ENCODE assay signal across 15 cellular contexts in the genomic region with DNA sequence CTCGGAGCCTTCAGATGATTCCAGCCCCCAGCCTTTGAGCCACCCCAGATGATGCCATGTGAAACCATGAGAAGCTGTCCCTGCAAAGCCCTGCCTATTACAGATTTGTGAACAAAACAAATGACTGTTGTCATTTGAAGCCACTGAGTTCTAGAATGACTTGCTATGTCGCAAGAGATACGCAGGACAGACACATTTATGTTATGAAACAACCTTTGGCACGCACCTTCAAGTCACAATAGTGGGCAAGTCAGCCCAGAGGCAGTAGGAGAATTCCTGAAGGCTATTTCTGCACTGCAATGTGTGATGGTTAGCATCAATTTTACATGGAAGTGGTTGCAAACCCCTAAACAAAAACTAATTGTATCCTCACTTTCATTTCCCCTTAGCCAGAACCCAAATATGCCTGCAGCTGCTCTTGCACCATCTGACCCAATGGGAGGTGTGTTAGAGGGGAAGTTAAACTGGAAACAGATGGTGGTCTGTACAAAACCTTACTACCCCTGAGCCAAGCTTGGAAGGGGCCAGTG.
DNase-seq lines count a peak whose midpoint lies in the region; ATAC-seq and TF ChIP-seq lines count a peak whose summit lies in the region.
"Had no signal": no experiment of that assay in that cellular context is flagged by ENCODE, and none has a peak within 500 bp of the region (broad histone marks: within the 10 kb centered on the region; RNA-seq: fewer than 3 reads in every experiment).

No MANE protein-coding gene starts in this region.

- WGBS in smooth muscle cell (ENCODE audit: low lambda C conversion rate) = 67% methylated on average over 4 of the region's 4 CpGs

- no peaks in the 10 kb centered on the region for H3K79me2 ChIP-seq in smooth muscle cell (ENCODE audit: low read depth)

- H3F3A ChIP-seq in smooth muscle cell (ENCODE audit: low read depth) = no peaks in the 10 kb centered on the region

- no peaks in the 10 kb centered on the region for H3K27me3 ChIP-seq in smooth muscle cell (ENCODE audit: low read depth)
- H3K27me3 ChIP-seq: brain microvascular endothelial cell, SJCRH30 had no signal

- H3K9me3 ChIP-seq in smooth muscle cell (replicated peaks; ENCODE audit: low read depth) = no peaks in the 10 kb centered on the region
- H3K9me3 ChIP-seq: SJCRH30 had no signal

- H3K4me1 ChIP-seq in smooth muscle cell (ENCODE audit: low read depth) = no peaks in the 10 kb centered on the region
- H3K4me1 ChIP-seq: pancreas, SJCRH30 had no signal

- H3K9ac ChIP-seq in smooth muscle cell (ENCODE audit: low read depth) = no peak overlapping the region

- H3K4me3 ChIP-seq in smooth muscle cell = no peak overlapping the region
- H3K4me3 ChIP-seq: pancreas, SJCRH30 had no signal

- H3K4me2 ChIP-seq in smooth muscle cell = no peak overlapping the region

- H4K20me1 ChIP-seq in smooth muscle cell (ENCODE audit: low read depth) = no peaks in the 10 kb centered on the region

- H3K36me3 ChIP-seq in smooth muscle cell (ENCODE audit: low read depth) = no peaks in the 10 kb centered on the region
- H3K36me3 ChIP-seq: brain microvascular endothelial cell, pancreas, SJCRH30 had no signal

- H2AFZ ChIP-seq in smooth muscle cell (ENCODE audit: low read depth) = no peak overlapping the region

- peak; percentile 46 for ATAC-seq in GM21529 (IDR thresholded peaks at IDR 0.05; ENCODE audit: unreplicated experiment)
- no peak for ATAC-seq in HG02938 (IDR thresholded peaks at IDR 0.05; ENCODE audit: unreplicated experiment)
- no peak for ATAC-seq in GM21367 (IDR thresholded peaks at IDR 0.05; ENCODE audit: unreplicated experiment)
- ATAC-seq: HepG2, pancreas had no signal

- H3K27ac ChIP-seq in smooth muscle cell (ENCODE audit: low read depth) = no peak overlapping the region
- H3K27ac ChIP-seq: brain microvascular endothelial cell, pancreas, SJCRH30 had no signal

- DNase-seq in GDM1 (lab: John Stamatoyannopoulos, UW) = peak; percentile 14
- DNase-seq in NCI-H82 treated with DMSO at 0.1 percent for 48 hours (lab: John Stamatoyannopoulos, UW; ENCODE audit: unreplicated experiment) = peak; percentile 88
- peak; percentile 16 for DNase-seq in midbrain (lab: John Stamatoyannopoulos, UW)
- no peak for DNase-seq in smooth muscle cell (lab: John Stamatoyannopoulos, UW; ENCODE audit: unreplicated experiment)
- no peak for DNase-seq in activated effector memory CD4-positive, alpha-beta T cell treated with anti-CD3 and anti-CD28 coated beads, Interleukin-2, amount 50 U/mL, for 16 hours
- DNase-seq: activated naive CD4-positive, alpha-beta T cell treated with anti-CD3 and anti-CD28 coated beads for 36 hours; brain microvascular endothelial cell; NCI-H1417 treated with DMSO at 0.1 percent for 48 hours; NCI-H69; pancreas had no signal

- no peak for TF ChIP-seq CTCF in smooth muscle cell (IDR thresholded peaks at IDR 0.05; ENCODE audit: borderline replicate concordance, insufficient read depth, poor library complexity, severe bottlenecking)

Comparison
In these comparisons a context has a peak if more than half of its experiments do, and no peak if none do; other contexts are left out.
1. DNase-seq: peak in GDM1 (single experiment), NCI-H82 treated with DMSO at 0.1 percent for 48 hours (single experiment) and midbrain (single experiment); none in smooth muscle cell (single experiment) and activated effector memory CD4-positive, alpha-beta T cell treated with anti-CD3 and anti-CD28 coated beads, Interleukin-2, amount 50 U/mL, for 16 hours (single experiment).